ENCODE assay signal across 9 cellular contexts in the genomic region with DNA sequence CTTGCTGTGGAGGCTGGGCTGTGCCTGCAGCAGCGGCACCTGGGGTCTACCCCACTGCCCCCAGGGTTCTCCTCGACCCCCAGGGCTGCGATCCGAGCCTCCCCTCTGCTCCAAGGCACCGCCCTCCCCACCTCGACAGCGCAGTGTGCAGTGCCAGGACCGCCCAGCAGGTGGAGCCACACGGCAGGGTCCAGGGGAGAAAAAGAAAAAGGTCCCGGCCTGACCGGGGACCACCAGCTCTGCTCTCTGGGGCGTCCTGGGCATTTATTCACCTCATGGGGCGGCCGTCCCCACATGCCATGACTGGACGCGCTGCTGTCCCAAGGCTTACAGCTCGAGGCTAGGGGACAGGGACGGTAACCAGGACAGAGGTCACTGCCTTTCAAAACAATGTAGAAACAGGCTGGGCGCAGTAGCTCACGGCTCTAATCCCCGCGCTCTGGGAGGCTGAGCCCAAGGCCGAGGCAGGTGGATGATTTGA. TPM values are rescaled to one million over a fixed set of nuclear protein-coding genes. Genes with fewer than 3 reads are reported as not detected.
DNase-seq lines count a peak whose midpoint lies in the region; ATAC-seq, FAIRE-seq and TF ChIP-seq lines count a peak whose summit lies in the region.
"Had no signal": no experiment of that assay in that cellular context is flagged by ENCODE, and none has a peak within 500 bp of the region (broad histone marks: within the 10 kb centered on the region; RNA-seq: fewer than 3 reads in every experiment).

No MANE protein-coding gene starts in this region.

- peaks cover 5% of the 10 kb centered on the region for H3K27me3 Mint-ChIP-seq in glutamatergic neuron (ENCODE audit: unreplicated experiment)

- peaks cover 28% of the 10 kb centered on the region for H3K4me1 Mint-ChIP-seq in glutamatergic neuron (ENCODE audit: low read depth, unreplicated experiment)

- TF ChIP-seq CTCF in glutamatergic neuron (IDR thresholded peaks at IDR 0.05; ENCODE audit: partially characterized antibody, unreplicated experiment): peak; percentile 99

- H3K4me3 ChIP-seq in small intestine (ENCODE audit: low read depth in 1 of 2, low read length in 2 of 2): no peak overlapping the region
- H3K4me3 ChIP-seq: SJSA1 had no signal

- 20 to 36% (median 25%) methylated on average over 23 of the region's 23 CpGs for WGBS in small intestine, 3 donors

- H3K27me3 ChIP-seq in small intestine (ENCODE audit: control insufficient read depth in 2 of 2, insufficient read depth in 2 of 2, low read length in 2 of 2): no peaks in the 10 kb centered on the region
- H3K27me3 ChIP-seq: SJSA1 had no signal

- no peaks in the 10 kb centered on the region for H3K36me3 Mint-ChIP-seq in glutamatergic neuron (ENCODE audit: unreplicated experiment)

- peaks cover 0 to 4% of the 10 kb centered on the region in 2 donors for H3K4me1 ChIP-seq in small intestine (ENCODE audit: control insufficient read depth in 2 of 2, insufficient read depth in 1 of 2, low read depth in 1 of 2, low read length in 1 of 2)
- H3K4me1 ChIP-seq: SJSA1 had no signal

- DNase-seq in GM03348 (ENCODE audit: low spot score) (peak; percentile 86), NCI-H69 (lab: John Stamatoyannopoulos, UW) (peak; percentile 14), glutamatergic neuron (peak; percentile 90), small intestine (peak; percentile 48), AML-193 (lab: John Stamatoyannopoulos, UW) (no peak)
- peak; percentile 48 for DNase-seq in activated T-helper 9 cell treated with anti-CD3 and anti-CD28 coated beads, Interleukin-2, amount 50 U/mL, for 16 hours (ENCODE audit: low read depth)

- FAIRE-seq in small intestine (lab: Jason Lieb, UNC): no peak

- ATAC-seq in GM21360 (IDR thresholded peaks at IDR 0.05; ENCODE audit: unreplicated experiment) (no peak), HG03439 (IDR thresholded peaks at IDR 0.05; ENCODE audit: unreplicated experiment) (no peak)

- H3K9me3 ChIP-seq in small intestine (ENCODE audit: control insufficient read depth, low read depth): no peaks in the 10 kb centered on the region
- H3K9me3 ChIP-seq: SJSA1 had no signal

- peak overlapping the region; percentile 57 for H3K4me3 Mint-ChIP-seq in glutamatergic neuron (ENCODE audit: unreplicated experiment)

- H3K36me3 ChIP-seq in small intestine (ENCODE audit: control insufficient read depth in 2 of 2, insufficient read depth in 2 of 2, low read length in 2 of 2): no peaks in the 10 kb centered on the region

- H3K27ac ChIP-seq in small intestine (ENCODE audit: low read depth in 1 of 2, low read length in 1 of 2): peak overlapping the region; percentile 36 to 53
- H3K27ac ChIP-seq: SJSA1 had no signal

- H3K27ac Mint-ChIP-seq in glutamatergic neuron (ENCODE audit: unreplicated experiment): peak overlapping the region; percentile 48

- peaks cover 1% of the 10 kb centered on the region for H3K9me3 Mint-ChIP-seq in glutamatergic neuron (ENCODE audit: unreplicated experiment)

RNA-seq across cellular contexts. Expression of a gene that starts 10.6 kb away (rescaled TPM):
- total RNA-seq in glutamatergic neuron (ENCODE audit: unreplicated experiment): 65.7 TPM
- 10 to 100 TPM; 18.4 to 31.8 (median 22.7) TPM for polyA plus RNA-seq in small intestine

RNA-seq across cellular contexts. Expression of a gene that starts 25.6 kb away (rescaled TPM):
- 2.5 TPM for total RNA-seq in glutamatergic neuron (ENCODE audit: unreplicated experiment)
- polyA plus RNA-seq in small intestine: under 1 TPM in 2 of 3 donors, not detected in 1; 0.45 to 0.52 TPM

RNA-seq across cellular contexts. Expression of a gene that starts 25.7 kb away (rescaled TPM):
- 30.6 TPM for total RNA-seq in glutamatergic neuron (ENCODE audit: unreplicated experiment)
- polyA plus RNA-seq in small intestine: 10 to 100 TPM in 2 of 3 donors, 1 to 10 TPM in 1; 7.8 to 14.6 (median 13.3) TPM

RNA-seq across cellular contexts. Expression of a gene that starts 47.6 kb away (rescaled TPM):
- 75.1 TPM for total RNA-seq in glutamatergic neuron (ENCODE audit: unreplicated experiment)
- polyA plus RNA-seq in small intestine: 10 to 100 TPM; 52.6 to 79.6 (median 71.3) TPM

Comparison
In these comparisons a context has a peak if more than half of its experiments do, and no peak if none do; other contexts are left out.
1. DNase-seq: peak in GM03348 (single experiment), NCI-H69 (single experiment), activated T-helper 9 cell treated with anti-CD3 and anti-CD28 coated beads, Interleukin-2, amount 50 U/mL, for 16 hours (single experiment), glutamatergic neuron (single experiment) and small intestine (single experiment); none in AML-193 (0 of 2).